18 cellular contexts compared by ENCODE assay signal in genomic region chrX:79408623-79409322, GRCh38. TPM values are rescaled to one million over a fixed set of nuclear protein-coding genes. Genes with fewer than 3 reads are reported as not detected.
DNase-seq lines count a peak whose midpoint lies in the region; ATAC-seq and TF ChIP-seq lines count a peak whose summit lies in the region.
"Had no signal": no experiment of that assay in that cellular context is flagged by ENCODE, and none has a peak within 500 bp of the region (broad histone marks: within the 10 kb centered on the region; RNA-seq: fewer than 3 reads in every experiment).

No MANE protein-coding gene starts in this region.

- no peaks in the 10 kb centered on the region for H3K4me1 ChIP-seq in mammary epithelial cell (ENCODE audit: insufficient read depth, low read length)
- H3K4me1 ChIP-seq: HAP-1 had no signal

- H3K27ac ChIP-seq in mammary epithelial cell (ENCODE audit: insufficient read depth, low read depth, low read length) = no peak overlapping the region
- H3K27ac ChIP-seq: PC-9 had no signal

- dilution Hi-C loops in mammary epithelial cell (cut with HindIII; ENCODE audit: low sequenced_read_pairs) = no loop called here

- DNase-seq in activated naive CD8-positive, alpha-beta T cell treated with anti-CD3 and anti-CD28 coated beads, Interleukin-2, amount 10 ng/mL, durations not matched to agents 7 days and 5 days = no peak
- no peak for DNase-seq in activated naive CD8-positive, alpha-beta T cell treated with anti-CD3 and anti-CD28 coated beads, Interleukin-2, amount 50 U/mL, for 24 hours
- DNase-seq in T-cell (peak in 2 of 34 experiments; percentile 1 to 2), immature natural killer cell (peak; percentile 27 to 48 (median 47)), mammary epithelial cell (no peak), AG08395 (ENCODE audit: low spot score) (no peak)
- DNase-seq: DMS79, IMR-90, Kasumi-1, NCI-H1105, NCI-H1694, NCI-H510A treated with DMSO at 0.1 percent for 48 hours, NCI-H82, PC-9 had no signal

- H2AFZ ChIP-seq in mammary epithelial cell (ENCODE audit: low read depth, low read length) = no peak overlapping the region
- H2AFZ ChIP-seq: PC-9 had no signal

- no peak overlapping the region for H3K9ac ChIP-seq in mammary epithelial cell (ENCODE audit: insufficient read depth, low read length)

- H3K79me2 ChIP-seq in mammary epithelial cell (ENCODE audit: insufficient read depth, low read length) = no peaks in the 10 kb centered on the region

- TF ChIP-seq CTCF in mammary epithelial cell (conservative IDR thresholded peaks at IDR 0.05 in 1 of 2, IDR thresholded peaks at IDR 0.05 in 1 of 2; ENCODE audit: extremely low read depth in 1 of 2, insufficient read depth in 1 of 2, low read depth in 1 of 2, low read length in 2 of 2) = no peak

- BruUV-seq in mammary epithelial cell (replicated peaks; lab: Mats Ljungman, UMichigan) = no TSS peak

- POLR2A ChIA-PET in activated naive CD8-positive, alpha-beta T cell treated with anti-CD3 and anti-CD28 coated beads, Interleukin-2, amount 10 ng/mL, durations not matched to agents 7 days and 5 days (lab: Charles Lee) = no interaction called here
- POLR2A ChIA-PET in T-cell (lab: Charles Lee) = interaction anchor here in 1 of 2 donors (0.6 kb wide), 2 partner anchors 19 to 853 kb away, joined by 4 to 24 read pairs; no protein-coding TSS in a partner anchor

- H3K4me3 Mint-ChIP-seq in activated naive CD8-positive, alpha-beta T cell treated with anti-CD3 and anti-CD28 coated beads, Interleukin-2, amount 10 ng/mL, durations not matched to agents 7 days and 5 days = no peak overlapping the region
- no peak overlapping the region for H3K4me3 Mint-ChIP-seq in activated naive CD8-positive, alpha-beta T cell treated with anti-CD3 and anti-CD28 coated beads, Interleukin-2, amount 50 U/mL, for 24 hours
- H3K4me3 Mint-ChIP-seq in T-cell (no peak overlapping the region), immature natural killer cell (peak overlapping the region; percentile 42 to 75 (median 52))

- 76% methylated on average over 3 of the region's 3 CpGs for WGBS in mammary epithelial cell (ENCODE audit: low coverage, missing lambda C conversion rate)

- peak overlapping the region; percentile 50 for H3K27ac Mint-ChIP-seq in activated naive CD8-positive, alpha-beta T cell treated with anti-CD3 and anti-CD28 coated beads, Interleukin-2, amount 10 ng/mL, durations not matched to agents 7 days and 5 days
- no peak overlapping the region for H3K27ac Mint-ChIP-seq in activated naive CD8-positive, alpha-beta T cell treated with anti-CD3 and anti-CD28 coated beads, Interleukin-2, amount 50 U/mL, for 24 hours
- H3K27ac Mint-ChIP-seq in T-cell = peak overlapping the region; percentile 42 to 45
- peak overlapping the region; percentile 60 to 86 (median 74) for H3K27ac Mint-ChIP-seq in immature natural killer cell

- ATAC-seq in activated naive CD8-positive, alpha-beta T cell treated with anti-CD3 and anti-CD28 coated beads, Interleukin-2, amount 10 ng/mL, durations not matched to agents 7 days and 5 days (ENCODE audit: low read depth) = no peak
- no peak for ATAC-seq in activated naive CD8-positive, alpha-beta T cell treated with anti-CD3 and anti-CD28 coated beads, Interleukin-2, amount 50 U/mL, for 24 hours
- no peak for ATAC-seq in T-cell (replicated peaks in 1 of 4)
- no peak for ATAC-seq in HG03378 (IDR thresholded peaks at IDR 0.05; ENCODE audit: unreplicated experiment)
- ATAC-seq in activated CD4-positive, CD25-positive, alpha-beta regulatory T cell treated with anti-CD3 and anti-CD28 coated beads, Interleukin-2, amount 50 U/mL, for 24 hours = no peak

- in situ Hi-C loops in mammary epithelial cell (cut with MboI; ENCODE audit: low sequenced_read_pairs in 2 of 2) = no loop called here

- H3K4me3 ChIP-seq in mammary epithelial cell (replicated peaks in 1 of 3; ENCODE audit: insufficient read depth in 1 of 3, low read depth in 2 of 3, low read length in 3 of 3) = no peak overlapping the region
- H3K4me3 ChIP-seq: HAP-1, PC-9 had no signal

- CTCF ChIA-PET in T-cell (lab: Charles Lee) = interaction anchor here (0.6 to 0.8 kb wide), 2 partner anchors 72 to 239 kb away, joined by 3 read pairs; no protein-coding TSS in a partner anchor
- CTCF ChIA-PET in mammary epithelial cell (lab: Charles Lee; ENCODE audit: low non-redundant PET) = no interaction called here

- no peaks in the 10 kb centered on the region for H3K27me3 Mint-ChIP-seq in activated naive CD8-positive, alpha-beta T cell treated with anti-CD3 and anti-CD28 coated beads, Interleukin-2, amount 10 ng/mL, durations not matched to agents 7 days and 5 days
- no peaks in the 10 kb centered on the region for H3K27me3 Mint-ChIP-seq in activated naive CD8-positive, alpha-beta T cell treated with anti-CD3 and anti-CD28 coated beads, Interleukin-2, amount 50 U/mL, for 24 hours
- H3K27me3 Mint-ChIP-seq in T-cell = no peaks in the 10 kb centered on the region
- H3K27me3 Mint-ChIP-seq in immature natural killer cell (ENCODE audit: low read depth in 3 of 3) = peaks cover 2 to 4% (median 2%) of the 10 kb centered on the region in 3 donors

- peaks cover 9% of the 10 kb centered on the region for H3K36me3 Mint-ChIP-seq in activated naive CD8-positive, alpha-beta T cell treated with anti-CD3 and anti-CD28 coated beads, Interleukin-2, amount 10 ng/mL, durations not matched to agents 7 days and 5 days
- no peaks in the 10 kb centered on the region for H3K36me3 Mint-ChIP-seq in activated naive CD8-positive, alpha-beta T cell treated with anti-CD3 and anti-CD28 coated beads, Interleukin-2, amount 50 U/mL, for 24 hours (ENCODE audit: low read depth)
- H3K36me3 Mint-ChIP-seq in T-cell = peaks cover 6% of the 10 kb centered on the region
- peaks cover 0 to 10% (median 6%) of the 10 kb centered on the region in 3 donors for H3K36me3 Mint-ChIP-seq in immature natural killer cell

- no peak overlapping the region for H3K4me2 ChIP-seq in mammary epithelial cell (ENCODE audit: insufficient read depth, low read depth, low read length)
- H3K4me2 ChIP-seq: PC-9 had no signal

- no peaks in the 10 kb centered on the region for H4K20me1 ChIP-seq in mammary epithelial cell (ENCODE audit: insufficient read depth, low read length)

- H3K4me1 Mint-ChIP-seq in activated naive CD8-positive, alpha-beta T cell treated with anti-CD3 and anti-CD28 coated beads, Interleukin-2, amount 10 ng/mL, durations not matched to agents 7 days and 5 days = peaks cover 5% of the 10 kb centered on the region
- H3K4me1 Mint-ChIP-seq in activated naive CD8-positive, alpha-beta T cell treated with anti-CD3 and anti-CD28 coated beads, Interleukin-2, amount 50 U/mL, for 24 hours = peaks cover 11% of the 10 kb centered on the region
- H3K4me1 Mint-ChIP-seq in T-cell (peaks cover 20 to 44% (median 39%) of the 10 kb centered on the region in 3 donors), immature natural killer cell (peaks cover 32 to 42% of the 10 kb centered on the region in 2 donors)

- intact Hi-C loops in mammary epithelial cell (cut with micrococcal nuclease) = no loop called here

- H3K27me3 ChIP-seq in mammary epithelial cell (ENCODE audit: insufficient read depth, low read length) = no peaks in the 10 kb centered on the region

- H3K36me3 ChIP-seq in mammary epithelial cell (ENCODE audit: insufficient read depth, low read length) = no peaks in the 10 kb centered on the region
- H3K36me3 ChIP-seq: HAP-1 had no signal

- H3K9me3 ChIP-seq in mammary epithelial cell (replicated peaks; ENCODE audit: insufficient read depth, low read length) = no peaks in the 10 kb centered on the region
- H3K9me3 ChIP-seq: HAP-1 had no signal

- peaks cover 5% of the 10 kb centered on the region for H3K9me3 Mint-ChIP-seq in activated naive CD8-positive, alpha-beta T cell treated with anti-CD3 and anti-CD28 coated beads, Interleukin-2, amount 10 ng/mL, durations not matched to agents 7 days and 5 days
- H3K9me3 Mint-ChIP-seq in activated naive CD8-positive, alpha-beta T cell treated with anti-CD3 and anti-CD28 coated beads, Interleukin-2, amount 50 U/mL, for 24 hours = peaks cover 11% of the 10 kb centered on the region
- H3K9me3 Mint-ChIP-seq in T-cell (peaks cover 0 to 7% (median 0%) of the 10 kb centered on the region in 3 donors), immature natural killer cell (peaks cover 2 to 22% (median 13%) of the 10 kb centered on the region in 6 donors)

RNA-seq across cellular contexts. Expression of gene ITM2A, which starts 41.6 kb away (rescaled TPM):
- 10 to 100 TPM; 75.8 to 84.6 TPM for total RNA-seq in activated naive CD8-positive, alpha-beta T cell treated with anti-CD3 and anti-CD28 coated beads, Interleukin-2, amount 10 ng/mL, durations not matched to agents 7 days and 5 days
- total RNA-seq in T-cell = 100 to 1,000 TPM; 102 to 163 (median 122) TPM
- polyA plus RNA-seq in immature natural killer cell = 100 to 1,000 TPM; 284 to 408 (median 367) TPM
- total RNA-seq in mammary epithelial cell = 10 to 100 TPM in 1 of 2 donors, not detected in 1; 31.5 TPM
- 27.9 TPM for polyA plus RNA-seq in mammary epithelial cell
- polyA minus RNA-seq in mammary epithelial cell = 19.8 TPM
- total RNA-seq: G401, IMR-90, PC-9 had no signal
- polyA plus RNA-seq: IMR-90 had no signal

Comparison
In these comparisons a context has a peak if more than half of its experiments do, and no peak if none do; other contexts are left out.
1. DNase-seq: peak in immature natural killer cell (3 of 3); none in activated naive CD8-positive, alpha-beta T cell treated with anti-CD3 and anti-CD28 coated beads, Interleukin-2, amount 10 ng/mL, durations not matched to agents 7 days and 5 days (single experiment), activated naive CD8-positive, alpha-beta T cell treated with anti-CD3 and anti-CD28 coated beads, Interleukin-2, amount 50 U/mL, for 24 hours (single experiment), mammary epithelial cell (single experiment) and AG08395 (single experiment).
2. H3K4me3 Mint-ChIP-seq: peak in immature natural killer cell (5 of 5); none in activated naive CD8-positive, alpha-beta T cell treated with anti-CD3 and anti-CD28 coated beads, Interleukin-2, amount 10 ng/mL, durations not matched to agents 7 days and 5 days (single experiment), activated naive CD8-positive, alpha-beta T cell treated with anti-CD3 and anti-CD28 coated beads, Interleukin-2, amount 50 U/mL, for 24 hours (single experiment) and T-cell (0 of 3).